In the genomic region with DNA sequence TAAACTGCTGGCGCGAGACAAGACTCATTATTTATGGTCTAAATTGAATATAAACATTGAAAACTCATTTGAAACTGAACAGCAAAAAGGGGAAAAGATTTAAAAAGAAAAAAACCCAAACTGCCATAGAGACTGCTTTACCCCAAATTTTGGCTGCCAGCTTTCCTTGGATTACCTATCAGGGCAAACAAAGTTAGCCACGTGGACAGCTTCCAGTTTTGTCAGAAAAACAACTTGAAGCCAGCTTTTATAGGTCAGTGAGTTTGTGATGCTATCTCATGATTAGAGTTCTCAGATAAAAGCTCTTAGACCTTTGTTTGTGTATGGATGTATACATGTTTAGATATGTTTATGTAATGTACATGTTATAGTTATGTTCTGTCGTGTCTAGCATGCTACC, we compare ENCODE assay signal across 2 cellular contexts.
A peak's percentile ranks its signal among the peaks of the same experiment; 100 is the strongest.
TF ChIP-seq lines count a peak whose summit lies in the region.

No MANE protein-coding gene starts in this region.

TF ChIP-seq in liver, 16 proteins besides CTCF, POLR2A, EP300 and RAD21:
- peak; percentile 14 to 25 for TF ChIP-seq HNF4A (conservative IDR thresholded peaks at IDR 0.05)
- TF ChIP-seq, protein P1, sequence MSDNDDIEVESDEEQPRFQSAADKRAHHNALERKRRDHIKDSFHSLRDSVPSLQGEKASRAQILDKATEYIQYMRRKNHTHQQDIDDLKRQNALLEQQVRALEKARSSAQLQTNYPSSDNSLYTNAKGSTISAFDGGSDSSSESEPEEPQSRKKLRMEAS (IDR thresholded peaks at IDR 0.05): no peak
- TF ChIP-seq HNF4G (IDR thresholded peaks at IDR 0.05): no peak
- TF ChIP-seq REST (IDR thresholded peaks at IDR 0.05): no peak
- no peak for TF ChIP-seq NR2F2 (IDR thresholded peaks at IDR 0.05)
- peak; percentile 25 for TF ChIP-seq YY1 (IDR thresholded peaks at IDR 0.05)
- TF ChIP-seq SP1 (IDR thresholded peaks at IDR 0.05): peak; percentile 26
- no peak for TF ChIP-seq ZBTB33 (IDR thresholded peaks at IDR 0.05)
- no peak for TF ChIP-seq EGR1 (IDR thresholded peaks at IDR 0.05; ENCODE audit: low read depth in 2 of 2)
- TF ChIP-seq FOXA1 (IDR thresholded peaks at IDR 0.05): no peak
- TF ChIP-seq FOXA2 (IDR thresholded peaks at IDR 0.05): no peak
- no peak for TF ChIP-seq GABPA (IDR thresholded peaks at IDR 0.05 in 1 of 2, conservative IDR thresholded peaks at IDR 0.05 in 1 of 2)
- no peak for TF ChIP-seq ATF3 (IDR thresholded peaks at IDR 0.05)
- peak in 1 of 2 donors; percentile 40 for TF ChIP-seq RXRA (IDR thresholded peaks at IDR 0.05)
- no peak for TF ChIP-seq TAF1 (conservative IDR thresholded peaks at IDR 0.05)
- TF ChIP-seq JUND (IDR thresholded peaks at IDR 0.05): no peak

TF ChIP-seq in HepG2, 621 proteins besides CTCF, POLR2A, EP300 and RAD21:
- TF ChIP-seq ZMYM4 (CRISPR knock-in tag; IDR thresholded peaks at IDR 0.05) (no peak), ZNF282 (IDR thresholded peaks at IDR 0.05; ENCODE audit: partially characterized antibody) (no peak), DRAP1 (CRISPR knock-in tag; IDR thresholded peaks at IDR 0.05) (no peak), FIP1L1 (IDR thresholded peaks at IDR 0.05; ENCODE audit: borderline replicate concordance, insufficient read depth, low read depth, low read length) (no peak), NR2C2 (CRISPR knock-in tag; IDR thresholded peaks at IDR 0.05; ENCODE audit: borderline replicate concordance) (no peak), SYNCRIP (IDR thresholded peaks at IDR 0.05; ENCODE audit: insufficient read depth, low read depth, low read length) (no peak), ZNF318 (CRISPR knock-in tag; IDR thresholded peaks at IDR 0.05) (no peak), HMGXB3 (CRISPR knock-in tag; IDR thresholded peaks at IDR 0.05; ENCODE audit: borderline replicate concordance) (no peak), KAT8 (CRISPR knock-in tag; IDR thresholded peaks at IDR 0.05) (no peak), HHEX (CRISPR knock-in tag; IDR thresholded peaks at IDR 0.05) (no peak), KLF11 (CRISPR knock-in tag; IDR thresholded peaks at IDR 0.05) (no peak), PTBP1 (IDR thresholded peaks at IDR 0.05; ENCODE audit: low read depth, low read length, poor library complexity, severe bottlenecking) (no peak), ZNF766 (CRISPR knock-in tag; IDR thresholded peaks at IDR 0.05; ENCODE audit: borderline replicate concordance) (no peak), NR1H2 (CRISPR knock-in tag; IDR thresholded peaks at IDR 0.05; ENCODE audit: borderline replicate concordance, low read depth) (no peak)
- TF ChIP-seq, protein P2, sequence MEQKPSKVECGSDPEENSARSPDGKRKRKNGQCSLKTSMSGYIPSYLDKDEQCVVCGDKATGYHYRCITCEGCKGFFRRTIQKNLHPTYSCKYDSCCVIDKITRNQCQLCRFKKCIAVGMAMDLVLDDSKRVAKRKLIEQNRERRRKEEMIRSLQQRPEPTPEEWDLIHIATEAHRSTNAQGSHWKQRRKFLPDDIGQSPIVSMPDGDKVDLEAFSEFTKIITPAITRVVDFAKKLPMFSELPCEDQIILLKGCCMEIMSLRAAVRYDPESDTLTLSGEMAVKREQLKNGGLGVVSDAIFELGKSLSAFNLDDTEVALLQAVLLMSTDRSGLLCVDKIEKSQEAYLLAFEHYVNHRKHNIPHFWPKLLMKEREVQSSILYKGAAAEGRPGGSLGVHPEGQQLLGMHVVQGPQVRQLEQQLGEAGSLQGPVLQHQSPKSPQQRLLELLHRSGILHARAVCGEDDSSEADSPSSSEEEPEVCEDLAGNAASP (CRISPR knock-in tag; IDR thresholded peaks at IDR 0.05; ENCODE audit: borderline replicate concordance): no peak
TF ChIP-seq in HepG2: peak in this region for 0.
